Comparison of ENCODE assay signal across 8 cellular contexts in genomic region chr6:13538084-13538483, GRCh38. TPM values are rescaled to one million over a fixed set of nuclear protein-coding genes. Genes with fewer than 3 reads are reported as not detected.
DNase-seq lines count a peak whose midpoint lies in the region; ATAC-seq, FAIRE-seq and TF ChIP-seq lines count a peak whose summit lies in the region.
"Had no signal": no experiment of that assay in that cellular context is flagged by ENCODE, and none has a peak within 500 bp of the region (broad histone marks: within the 10 kb centered on the region; RNA-seq: fewer than 3 reads in every experiment).

No MANE protein-coding gene starts in this region.

- no peak for TF ChIP-seq CTCF in mucosa of descending colon (IDR thresholded peaks at IDR 0.05)

- no peaks in the 10 kb centered on the region for H3K9me3 Mint-ChIP-seq in effector memory CD8-positive, alpha-beta T cell

- H3K9me3 ChIP-seq in mucosa of descending colon = no peaks in the 10 kb centered on the region
- H3K9me3 ChIP-seq: neutrophil had no signal

- no peak for TF ChIP-seq POLR2A in GM12892 (IDR thresholded peaks at IDR 0.05; ENCODE audit: low read depth, low read length)

- intact Hi-C loops in mucosa of descending colon (cut with DNase I, micrococcal nuclease) = loop anchor here (10.0 kb wide), 1 partner anchor 203 kb away; no protein-coding TSS in a partner anchor

- ATAC-seq in effector memory CD8-positive, alpha-beta T cell (replicated peaks) = peak; percentile 37
- ATAC-seq in mucosa of descending colon (peak; percentile 53), HG03457 (IDR thresholded peaks at IDR 0.05; ENCODE audit: unreplicated experiment) (no peak)

- no peak overlapping the region for H3K4me3 Mint-ChIP-seq in effector memory CD8-positive, alpha-beta T cell

- H3K27ac Mint-ChIP-seq in effector memory CD8-positive, alpha-beta T cell = no peak overlapping the region

- no peak overlapping the region for H3K4me3 ChIP-seq in mucosa of descending colon

- no peaks in the 10 kb centered on the region for H3K36me3 ChIP-seq in mucosa of descending colon (ENCODE audit: low read depth)
- H3K36me3 ChIP-seq: neutrophil had no signal

- DNase-seq in GM12892 (ENCODE audit: insufficient read length) (peak; percentile 29), NCI-H446 treated with DMSO at 0.1 percent for 48 hours (lab: John Stamatoyannopoulos, UW) (peak; percentile 30), mucosa of descending colon (no peak)
- DNase-seq in effector memory CD8-positive, alpha-beta T cell = no peak
- DNase-seq in central memory CD4-positive, alpha-beta T cell = no peak
- no peak for DNase-seq in activated naive CD4-positive, alpha-beta T cell treated with Interleukin-2 at 50 U/mL for 16 hours

- H3K4me1 Mint-ChIP-seq in effector memory CD8-positive, alpha-beta T cell (ENCODE audit: low read depth in 2 of 2) = no peaks in the 10 kb centered on the region

- peaks cover 11% of the 10 kb centered on the region for H3K4me1 ChIP-seq in mucosa of descending colon (ENCODE audit: low read depth)

- H3K27me3 Mint-ChIP-seq in effector memory CD8-positive, alpha-beta T cell = peaks cover 0 to 10% of the 10 kb centered on the region in 2 donors

- peak; percentile 51 for FAIRE-seq in GM12892 (lab: Jason Lieb, UNC)

- H3K36me3 Mint-ChIP-seq in effector memory CD8-positive, alpha-beta T cell (ENCODE audit: insufficient read depth) = no peaks in the 10 kb centered on the region

RNA-seq across cellular contexts. Expression of gene SIRT5, which starts 36.3 kb away (rescaled TPM):
- 9.9 TPM for polyA plus RNA-seq in GM12892 (2012; ENCODE audit: missing spikeins)
- 10 to 100 TPM; 15.9 to 21.1 (median 16.5) TPM for total RNA-seq in mucosa of descending colon

RNA-seq across cellular contexts. Expression of gene GFOD1, which starts 50.7 kb away (rescaled TPM):
- 11.2 TPM for polyA plus RNA-seq in GM12892 (2012; ENCODE audit: missing spikeins)
- 10 to 100 TPM; 10.4 to 22.4 (median 13.2) TPM for total RNA-seq in mucosa of descending colon

Comparison
In these comparisons a context has a peak if more than half of its experiments do, and no peak if none do; other contexts are left out.
1. DNase-seq: peak in GM12892 (single experiment) and NCI-H446 treated with DMSO at 0.1 percent for 48 hours (single experiment); none in effector memory CD8-positive, alpha-beta T cell (0 of 3), mucosa of descending colon (0 of 3), central memory CD4-positive, alpha-beta T cell (single experiment) and activated naive CD4-positive, alpha-beta T cell treated with Interleukin-2 at 50 U/mL for 16 hours (single experiment).